In genomic region chr2:105803773-105804172, GRCh38 we compare ENCODE assay signal across 11 cellular contexts. TPM values are rescaled to one million over a fixed set of nuclear protein-coding genes. Genes with fewer than 3 reads are reported as not detected.
DNase-seq lines count a peak whose midpoint lies in the region; ATAC-seq and TF ChIP-seq lines count a peak whose summit lies in the region.
"Had no signal": no experiment of that assay in that cellular context is flagged by ENCODE, and none has a peak within 500 bp of the region (broad histone marks: within the 10 kb centered on the region; RNA-seq: fewer than 3 reads in every experiment).

No MANE protein-coding gene starts in this region.

- H3K4me3 Mint-ChIP-seq in CD4-positive, alpha-beta memory T cell, result peak overlapping the region in 7 of 8 donors; percentile 40 to 77 (median 62)
- H3K4me3 Mint-ChIP-seq in activated CD4-positive, alpha-beta memory T cell treated with anti-CD3 and anti-CD28 coated beads, Interleukin-2, amount 10 ng/mL, durations not matched to agents 7 days and 5 days, result no peak overlapping the region

- H3K9me3 Mint-ChIP-seq in CD4-positive, alpha-beta memory T cell, result peaks cover 0 to 2% (median 0%) of the 10 kb centered on the region in 8 donors
- no peaks in the 10 kb centered on the region for H3K9me3 Mint-ChIP-seq in activated CD4-positive, alpha-beta memory T cell treated with anti-CD3 and anti-CD28 coated beads, Interleukin-2, amount 10 ng/mL, durations not matched to agents 7 days and 5 days

- peaks cover 17% of the 10 kb centered on the region for H3K4me1 ChIP-seq in A673 (ENCODE audit: insufficient read depth, low read length, poor library complexity, severe bottlenecking)
- H3K4me1 ChIP-seq in CD4-positive, alpha-beta memory T cell (ENCODE audit: insufficient read depth, low read length), result peaks cover 95% of the 10 kb centered on the region
- H3K4me1 ChIP-seq in mesenchymal stem cell (ENCODE audit: control insufficient read depth, insufficient read depth, low read depth, low read length), result peaks cover 9% of the 10 kb centered on the region

- ATAC-seq in GM19463 (IDR thresholded peaks at IDR 0.05; ENCODE audit: unreplicated experiment) (no peak), HG02981 (IDR thresholded peaks at IDR 0.05; ENCODE audit: unreplicated experiment) (no peak)
- ATAC-seq: sciatic nerve had no signal

- H2BK120ac ChIP-seq in mesenchymal stem cell (ENCODE audit: low read depth, low read length), result no peak overlapping the region

- H3K4me3 ChIP-seq in A673 (ENCODE audit: low read depth, low read length, poor library complexity, severe bottlenecking), result no peak overlapping the region
- H3K4me3 ChIP-seq in CD4-positive, alpha-beta memory T cell (ENCODE audit: low read length in 2 of 2), result no peak overlapping the region
- H3K4me3 ChIP-seq in mesenchymal stem cell (ENCODE audit: insufficient read depth in 1 of 2, low read depth in 1 of 2, low read length in 2 of 2), result no peak overlapping the region

- no peak overlapping the region for H2BK12ac ChIP-seq in mesenchymal stem cell (ENCODE audit: low read length in 2 of 2)

- H3K4me2 ChIP-seq in mesenchymal stem cell (ENCODE audit: low read length, poor library complexity, severe bottlenecking), result no peak overlapping the region

- no peak overlapping the region for H3K14ac ChIP-seq in mesenchymal stem cell (ENCODE audit: low read length in 2 of 2)

- WGBS in mesenchymal stem cell, result 84% methylated on average over 4 of the region's 4 CpGs

- no peak overlapping the region for H2BK15ac ChIP-seq in mesenchymal stem cell (ENCODE audit: low read depth, poor library complexity, severe bottlenecking)

- no peak overlapping the region for H3K27ac ChIP-seq in A673 (ENCODE audit: low read depth, low read length, poor library complexity, severe bottlenecking)
- H3K27ac ChIP-seq in CD4-positive, alpha-beta memory T cell (ENCODE audit: low read depth, low read length), result peak overlapping the region; percentile 74
- no peak overlapping the region for H3K27ac ChIP-seq in mesenchymal stem cell (ENCODE audit: low read length, poor library complexity, severe bottlenecking)
- H3K27ac ChIP-seq: C4-2B had no signal

- no peak overlapping the region for H2BK5ac ChIP-seq in mesenchymal stem cell (ENCODE audit: low read depth, low read length, poor library complexity, severe bottlenecking)

- H3K23ac ChIP-seq in mesenchymal stem cell (ENCODE audit: low read length in 2 of 2), result no peak overlapping the region

- H2AFZ ChIP-seq in mesenchymal stem cell (ENCODE audit: low read depth, low read length), result no peak overlapping the region

- BruUV-seq in A673 (replicated peaks; lab: Mats Ljungman, UMichigan), result no TSS peak

- no peak overlapping the region for H3K9ac ChIP-seq in mesenchymal stem cell (ENCODE audit: low read length)

- no peaks in the 10 kb centered on the region for H3K36me3 ChIP-seq in A673 (ENCODE audit: insufficient read depth, low read length, poor library complexity, severe bottlenecking)
- no peaks in the 10 kb centered on the region for H3K36me3 ChIP-seq in CD4-positive, alpha-beta memory T cell (ENCODE audit: insufficient read depth, low read length)
- peaks cover 0 to 10% of the 10 kb centered on the region in 2 experiments for H3K36me3 ChIP-seq in mesenchymal stem cell (ENCODE audit: control insufficient read depth in 1 of 2, insufficient read depth in 2 of 2, low read depth in 1 of 2, low read length in 2 of 2)

- H3K27me3 Mint-ChIP-seq in CD4-positive, alpha-beta memory T cell, result no peaks in the 10 kb centered on the region
- no peaks in the 10 kb centered on the region for H3K27me3 Mint-ChIP-seq in activated CD4-positive, alpha-beta memory T cell treated with anti-CD3 and anti-CD28 coated beads, Interleukin-2, amount 10 ng/mL, durations not matched to agents 7 days and 5 days

- H3K4ac ChIP-seq in mesenchymal stem cell (ENCODE audit: low read depth in 1 of 2, low read length in 2 of 2), result no peak overlapping the region

- H3K27ac Mint-ChIP-seq in CD4-positive, alpha-beta memory T cell, result peak overlapping the region; percentile 86 to 98 (median 95)
- peak overlapping the region; percentile 98 for H3K27ac Mint-ChIP-seq in activated CD4-positive, alpha-beta memory T cell treated with anti-CD3 and anti-CD28 coated beads, Interleukin-2, amount 10 ng/mL, durations not matched to agents 7 days and 5 days

- TF ChIP-seq CTCF in A673 (conservative IDR thresholded peaks at IDR 0.05; ENCODE audit: low read depth, low read length), result no peak

- DNase-seq in A673 (ENCODE audit: low spot score), result peak; percentile 22
- no peak for DNase-seq in CD4-positive, alpha-beta memory T cell
- DNase-seq in activated CD4-positive, alpha-beta memory T cell treated with anti-CD3 and anti-CD28 coated beads, Interleukin-2, amount 10 ng/mL, durations not matched to agents 7 days and 5 days, result no peak
- peak; percentile 11 for DNase-seq in mesenchymal stem cell
- DNase-seq in NCI-H774 (lab: John Stamatoyannopoulos, UW), result no peak
- DNase-seq in HCEC 1CT, result no peak
- DNase-seq: kidney had no signal

- CTCF ChIA-PET in A673 (lab: Charles Lee), result no interaction called here
- CTCF ChIA-PET in CD4-positive, alpha-beta memory T cell (lab: Charles Lee; ENCODE audit: partially characterized antibody), result interaction anchor here (1.0 to 2.3 kb wide), 6 partner anchors 8 to 227 kb away, joined by 4 to 11 read pairs (median 4); no protein-coding TSS in a partner anchor
- CTCF ChIA-PET in activated CD4-positive, alpha-beta memory T cell treated with anti-CD3 and anti-CD28 coated beads, Interleukin-2, amount 10 ng/mL, durations not matched to agents 7 days and 5 days (lab: Charles Lee), result interaction anchor here (2.3 kb wide), 1 partner anchor 16 kb away, joined by 9 read pairs; no protein-coding TSS in a partner anchor

- intact Hi-C loops in A673 (cut with micrococcal nuclease; ENCODE audit: unreplicated experiment), result no loop called here
- intact Hi-C loops in CD4-positive, alpha-beta memory T cell (cut with micrococcal nuclease), result loop anchor here (2.0 kb wide), 1 partner anchor 13 kb away; no protein-coding TSS in a partner anchor

- peaks cover 18 to 30% of the 10 kb centered on the region in 2 donors for H3K36me3 Mint-ChIP-seq in CD4-positive, alpha-beta memory T cell
- H3K36me3 Mint-ChIP-seq in activated CD4-positive, alpha-beta memory T cell treated with anti-CD3 and anti-CD28 coated beads, Interleukin-2, amount 10 ng/mL, durations not matched to agents 7 days and 5 days (ENCODE audit: low read depth), result peaks cover 63% of the 10 kb centered on the region

- H3K79me1 ChIP-seq in mesenchymal stem cell (replicated peaks; ENCODE audit: low read length, poor library complexity, severe bottlenecking), result peaks cover 51% of the 10 kb centered on the region

- peaks cover 86% of the 10 kb centered on the region for H3K27me3 ChIP-seq in A673 (replicated peaks; ENCODE audit: insufficient read depth, low read depth, low read length, poor library complexity)
- H3K27me3 ChIP-seq in CD4-positive, alpha-beta memory T cell (ENCODE audit: insufficient read depth, low read length), result no peaks in the 10 kb centered on the region
- no peaks in the 10 kb centered on the region for H3K27me3 ChIP-seq in mesenchymal stem cell (ENCODE audit: control insufficient read depth in 1 of 2, insufficient read depth in 1 of 2, low read length in 2 of 2)

- H3K9me3 ChIP-seq in A673 (ENCODE audit: low read depth, low read length, poor library complexity, severe bottlenecking), result no peaks in the 10 kb centered on the region
- no peaks in the 10 kb centered on the region for H3K9me3 ChIP-seq in CD4-positive, alpha-beta memory T cell (ENCODE audit: control insufficient read depth in 1 of 2, low read length in 2 of 2)
- H3K9me3 ChIP-seq in mesenchymal stem cell (ENCODE audit: control insufficient read depth, low read length), result no peaks in the 10 kb centered on the region

- no peak overlapping the region for H3K18ac ChIP-seq in mesenchymal stem cell (ENCODE audit: low read depth in 1 of 2, low read length in 2 of 2)

- peaks cover 80 to 98% (median 92%) of the 10 kb centered on the region in 4 donors for H3K4me1 Mint-ChIP-seq in CD4-positive, alpha-beta memory T cell
- H3K4me1 Mint-ChIP-seq in activated CD4-positive, alpha-beta memory T cell treated with anti-CD3 and anti-CD28 coated beads, Interleukin-2, amount 10 ng/mL, durations not matched to agents 7 days and 5 days, result peaks cover 90% of the 10 kb centered on the region

- no peak overlapping the region for H2AK5ac ChIP-seq in mesenchymal stem cell (ENCODE audit: low read length, severe bottlenecking)

- no peak overlapping the region for H4K91ac ChIP-seq in mesenchymal stem cell (ENCODE audit: low read length)

- no peak overlapping the region for H4K8ac ChIP-seq in mesenchymal stem cell (ENCODE audit: low read length)

- POLR2A ChIA-PET in A673 (lab: Charles Lee; ENCODE audit: low non-redundant PET), result interaction anchor here (0.6 kb wide), 1 partner anchor 1232 kb away, joined by 4 read pairs; no protein-coding TSS in a partner anchor
- POLR2A ChIA-PET in CD4-positive, alpha-beta memory T cell (lab: Charles Lee; ENCODE audit: partially characterized antibody), result interaction anchor here (0.6 to 2.2 kb wide), 11 partner anchors 12 to 291 kb away, joined by 3 to 11 read pairs (median 3); no protein-coding TSS in a partner anchor
- POLR2A ChIA-PET in activated CD4-positive, alpha-beta memory T cell treated with anti-CD3 and anti-CD28 coated beads, Interleukin-2, amount 10 ng/mL, durations not matched to agents 7 days and 5 days (lab: Charles Lee), result interaction anchor here (0.6 to 10.7 kb wide), 14 partner anchors 8 to 124 kb away, joined by 3 to 105 read pairs (median 4); no protein-coding TSS in a partner anchor

RNA-seq across cellular contexts. Expression of gene NCK2, which starts 59.1 kb away (rescaled TPM):
- total RNA-seq in A673 (2021), result 21.6 and 24.4 TPM in 2 replicates
- 10 to 100 TPM; 98.1 to 98.6 TPM for total RNA-seq in CD4-positive, alpha-beta memory T cell
- 10 to 100 TPM; 58.0 to 76.6 TPM for polyA plus RNA-seq in CD4-positive, alpha-beta memory T cell
- 10 to 100 TPM; 70.8 to 75.9 TPM for total RNA-seq in activated CD4-positive, alpha-beta memory T cell treated with anti-CD3 and anti-CD28 coated beads, Interleukin-2, amount 10 ng/mL, durations not matched to agents 7 days and 5 days
- polyA plus RNA-seq in mesenchymal stem cell (2013, experiment 1 of 2), result 67.1 TPM
- polyA plus RNA-seq in mesenchymal stem cell (2013, experiment 2 of 2), result 65.5 TPM

Comparison
In these comparisons a context has a peak if more than half of its experiments do, and no peak if none do; other contexts are left out.
1. DNase-seq: peak in A673 (single experiment) and mesenchymal stem cell (single experiment); none in CD4-positive, alpha-beta memory T cell (0 of 5), activated CD4-positive, alpha-beta memory T cell treated with anti-CD3 and anti-CD28 coated beads, Interleukin-2, amount 10 ng/mL, durations not matched to agents 7 days and 5 days (single experiment), NCI-H774 (single experiment) and HCEC 1CT (single experiment).